ENCODE assay signal across 8 cellular contexts in the genomic region with DNA sequence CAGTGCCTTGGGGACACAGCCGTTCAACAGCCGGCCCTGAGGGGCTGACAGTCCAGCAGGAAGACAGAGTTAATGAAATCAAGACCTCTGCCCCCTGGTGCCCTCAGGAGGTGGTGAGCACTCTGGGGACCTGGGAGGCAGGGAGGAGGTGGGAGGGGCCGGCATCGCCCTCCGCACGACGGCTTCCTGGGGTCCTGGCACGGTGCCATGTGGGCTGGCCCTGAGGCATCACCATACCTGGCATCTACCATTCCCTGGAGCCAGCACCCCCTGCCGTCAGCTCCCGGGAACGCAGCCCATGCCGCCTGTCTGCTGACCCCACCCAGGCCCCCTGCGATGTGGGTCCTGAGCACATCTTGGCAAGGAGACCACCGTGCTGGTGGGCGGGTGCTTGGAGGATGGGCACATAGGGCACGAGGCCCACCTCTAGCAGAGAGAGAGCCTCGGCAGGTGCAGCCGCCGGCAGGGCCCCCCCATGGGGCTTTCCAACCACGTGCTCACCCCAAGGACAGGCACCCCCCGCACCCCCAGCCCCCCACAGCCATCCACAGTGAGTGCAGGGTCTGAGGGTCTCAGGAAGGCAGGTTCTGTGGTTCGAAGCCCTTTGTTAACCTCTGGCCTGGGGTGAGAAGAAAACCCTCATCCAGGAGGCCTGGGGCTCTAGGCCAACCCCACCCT. TPM values are rescaled to one million over a fixed set of nuclear protein-coding genes. Genes with fewer than 3 reads are reported as not detected.
DNase-seq lines count a peak whose midpoint lies in the region; ATAC-seq and TF ChIP-seq lines count a peak whose summit lies in the region.

No MANE protein-coding gene starts in this region.

- no peak for TF ChIP-seq EP300 in SK-N-SH (IDR thresholded peaks at IDR 0.05; ENCODE audit: borderline replicate concordance in 1 of 2, low read depth in 1 of 2, low read length in 1 of 2)

- no peaks in the 10 kb centered on the region for H3K79me2 ChIP-seq in SK-N-SH (ENCODE audit: insufficient read depth)

- DNase-seq in AG08396 (ENCODE audit: low spot score) (peak; percentile 52), HUDEP-2 (lab: John Stamatoyannopoulos, UW; ENCODE audit: unreplicated experiment in 76 of 76) (peak in 62 of 76 experiments; percentile 16 to 82 (median 64)), SK-N-SH (peak; percentile 90), right lobe of liver (peak; percentile 88 to 92 (median 90))
- DNase-seq in activated naive CD8-positive, alpha-beta T cell treated with anti-CD3 and anti-CD28 coated beads, Interleukin-2, amount 50 U/mL, for 24 hours: peak; percentile 76
- DNase-seq in stimulated activated CD8-positive, alpha-beta memory T cell treated with anti-CD3 and anti-CD28 coated beads, Interleukin-4, amount 100 ng/mL, for 48 hours: peak; percentile 81

- no peak overlapping the region for H2AFZ ChIP-seq in SK-N-SH (ENCODE audit: low read depth)

- peak; percentile 56 for TF ChIP-seq CTCF in SK-N-SH (IDR thresholded peaks at IDR 0.05)
- peak; percentile 62 to 89 (median 86) for TF ChIP-seq CTCF in right lobe of liver (IDR thresholded peaks at IDR 0.05)

- WGBS in SK-N-SH (ENCODE audit: low lambda C conversion rate): 84% methylated on average over 6 of the region's 22 CpGs
- WGBS in right lobe of liver (ENCODE audit: insufficient coverage, low coverage, low lambda C conversion rate, missing lambda C conversion rate): no CpG with 5 or more reads among the region's 22 CpGs

- peak overlapping the region in 1 of 2 experiments; percentile 79; a peak in 2 of 4 replicates for H3K27ac ChIP-seq in SK-N-SH (ENCODE audit: low read depth in 2 of 2, low read length in 1 of 2)
- H3K27ac ChIP-seq in right lobe of liver: peak overlapping the region; percentile 38 to 87 (median 77)

- H3K4me3 Mint-ChIP-seq in activated naive CD8-positive, alpha-beta T cell treated with anti-CD3 and anti-CD28 coated beads, Interleukin-2, amount 50 U/mL, for 24 hours: no peak overlapping the region

- no peaks in the 10 kb centered on the region for H3K36me3 Mint-ChIP-seq in activated naive CD8-positive, alpha-beta T cell treated with anti-CD3 and anti-CD28 coated beads, Interleukin-2, amount 50 U/mL, for 24 hours (ENCODE audit: low read depth)

- H3K4me1 ChIP-seq in SK-N-SH (ENCODE audit: control insufficient read depth in 1 of 2, insufficient read depth in 2 of 2, low read depth in 1 of 2, low read length in 1 of 2): peaks cover 0 to 44% of the 10 kb centered on the region in 2 experiments; a peak in 1 of 4 replicates
- H3K4me1 ChIP-seq in right lobe of liver: peaks cover 0 to 26% (median 20%) of the 10 kb centered on the region in 4 donors

- TF ChIP-seq POLR2A in right lobe of liver (IDR thresholded peaks at IDR 0.05): no peak

- no peak overlapping the region for H3K27ac Mint-ChIP-seq in activated naive CD8-positive, alpha-beta T cell treated with anti-CD3 and anti-CD28 coated beads, Interleukin-2, amount 50 U/mL, for 24 hours

- H3K27me3 Mint-ChIP-seq in activated naive CD8-positive, alpha-beta T cell treated with anti-CD3 and anti-CD28 coated beads, Interleukin-2, amount 50 U/mL, for 24 hours: no peaks in the 10 kb centered on the region

- CTCF ChIA-PET in SK-N-SH (lab: Yijun Ruan, JAX): interaction anchor here (0.7 to 3.4 kb wide), 13 partner anchors 12 to 612 kb away, joined by 3 to 29 read pairs (median 3); no protein-coding TSS in a partner anchor

- H3K4me1 Mint-ChIP-seq in activated naive CD8-positive, alpha-beta T cell treated with anti-CD3 and anti-CD28 coated beads, Interleukin-2, amount 50 U/mL, for 24 hours: peaks cover 6% of the 10 kb centered on the region

- TF ChIP-seq RAD21 in SK-N-SH (IDR thresholded peaks at IDR 0.05; ENCODE audit: low read length): no peak

- no peak overlapping the region for H3K9ac ChIP-seq in SK-N-SH

- no peak overlapping the region for H3K4me2 ChIP-seq in SK-N-SH

- no peak for ATAC-seq in activated naive CD8-positive, alpha-beta T cell treated with anti-CD3 and anti-CD28 coated beads, Interleukin-2, amount 50 U/mL, for 24 hours
- ATAC-seq in right lobe of liver: peak; percentile 72 to 78 (median 72)
- no peak for ATAC-seq in HG02678 (IDR thresholded peaks at IDR 0.05; ENCODE audit: unreplicated experiment)
- ATAC-seq in GM21786 (IDR thresholded peaks at IDR 0.05; ENCODE audit: unreplicated experiment): no peak

- H3K36me3 ChIP-seq in SK-N-SH (replicated peaks in 1 of 2; ENCODE audit: control insufficient read depth in 1 of 2, insufficient read depth in 2 of 2, low read length in 1 of 2) (no peaks in the 10 kb centered on the region), right lobe of liver (no peaks in the 10 kb centered on the region)

- H3K9me3 Mint-ChIP-seq in activated naive CD8-positive, alpha-beta T cell treated with anti-CD3 and anti-CD28 coated beads, Interleukin-2, amount 50 U/mL, for 24 hours: no peaks in the 10 kb centered on the region

- H3K4me3 ChIP-seq in SK-N-SH (ENCODE audit: low read depth in 2 of 2, low read length in 1 of 2): no peak overlapping the region
- H3K4me3 ChIP-seq in right lobe of liver: peak overlapping the region in 2 of 3 donors; percentile 27 to 47

- H3K27me3 ChIP-seq in SK-N-SH (ENCODE audit: insufficient read depth) (no peaks in the 10 kb centered on the region), right lobe of liver (no peaks in the 10 kb centered on the region)

- H3K9me2 ChIP-seq in SK-N-SH: no peaks in the 10 kb centered on the region

- POLR2A ChIA-PET in SK-N-SH (lab: Yijun Ruan, JAX): no interaction called here

- 0 out of 2 replicates have a peak, but pooled peaks cover 10% of the 10 kb centered on the region for H4K20me1 ChIP-seq in SK-N-SH (ENCODE audit: insufficient read depth)

- intact Hi-C loops in right lobe of liver (cut with DNase I): no loop called here

- H3K9me3 ChIP-seq in SK-N-SH: no peaks in the 10 kb centered on the region
- no peaks in the 10 kb centered on the region for H3K9me3 ChIP-seq in right lobe of liver

- H3F3A ChIP-seq in SK-N-SH (replicated peaks; ENCODE audit: insufficient read depth): no peaks in the 10 kb centered on the region

TF ChIP-seq in SK-N-SH, 30 proteins besides CTCF, POLR2A, EP300 and RAD21:
- TF ChIP-seq MEF2A (IDR thresholded peaks at IDR 0.05; ENCODE audit: borderline replicate concordance, low read depth) (no peak), NFIC (IDR thresholded peaks at IDR 0.05; ENCODE audit: borderline replicate concordance) (peak; percentile 83), SMC3 (IDR thresholded peaks at IDR 0.05; ENCODE audit: low read depth, low read length) (peak; percentile 17; the same call in 1 of the 2 replicates)

RNA-seq across cellular contexts. Expression of a gene that starts 52.5 kb away (rescaled TPM):
- 0.54 and 1.2 TPM in 2 replicates for polyA plus RNA-seq in SK-N-SH (2012; rRNA removed)
- polyA plus RNA-seq in SK-N-SH (2012; cell fraction: cytosol; rRNA removed): 0.54 and 1.0 TPM in 2 replicates
- polyA plus RNA-seq in SK-N-SH (2012; cell fraction: nucleus; rRNA removed): 3.8 and 5.6 TPM in 2 replicates
- 10 to 100 TPM in 2 of 6 experiments, 1 to 10 TPM in 4; 3.8 to 15.5 (median 8.3) TPM for total RNA-seq in right lobe of liver

Comparison
In these comparisons a context has a peak if more than half of its experiments do, and no peak if none do; other contexts are left out.
1. H3K4me3 ChIP-seq: peak in right lobe of liver (2 of 3); none in SK-N-SH (0 of 2).
2. ATAC-seq: peak in right lobe of liver (4 of 4); none in activated naive CD8-positive, alpha-beta T cell treated with anti-CD3 and anti-CD28 coated beads, Interleukin-2, amount 50 U/mL, for 24 hours (single experiment), HG02678 (single experiment) and GM21786 (single experiment).
3. Peak in every context shown above with its lines, with median percentiles within 50 percentile points of each other: DNase-seq.